8 cellular contexts compared by ENCODE assay signal in genomic region chr5:66958126-66958983, GRCh38.
DNase-seq lines count a peak whose midpoint lies in the region; ATAC-seq and TF ChIP-seq lines count a peak whose summit lies in the region.

No MANE protein-coding gene starts in this region.

- peak in 1 of 2 donors; percentile 11 for TF ChIP-seq POLR2A in uterus (IDR thresholded peaks at IDR 0.05)

- no peak for TF ChIP-seq CTCF in fibroblast of lung (conservative IDR thresholded peaks at IDR 0.05 in 1 of 2, IDR thresholded peaks at IDR 0.05 in 1 of 2; ENCODE audit: low read depth in 1 of 2, low read length in 2 of 2)
- TF ChIP-seq CTCF in nephron (IDR thresholded peaks at IDR 0.05; ENCODE audit: unreplicated experiment in 3 of 3) = no peak
- no peak for TF ChIP-seq CTCF in uterus (IDR thresholded peaks at IDR 0.05)

- peak; percentile 4 for DNase-seq in activated CD4-positive, alpha-beta T cell treated with anti-CD3 and anti-CD28 coated beads, Interleukin-2, amount 10 ng/mL, durations not matched to agents 24 days and 14 days
- no peak for DNase-seq in activated CD4-positive, alpha-beta T cell treated with anti-CD3 and anti-CD28 coated beads for 48 hours
- DNase-seq in fibroblast of lung (ENCODE audit: low read depth in 2 of 2) = peak; percentile 79 to 85
- DNase-seq in uterus = peak in 1 of 2 donors; percentile 27
- DNase-seq in OCI-M2 (lab: John Stamatoyannopoulos, UW; ENCODE audit: unreplicated experiment) = no peak
- no peak for DNase-seq in SKM-1 treated with dmso at 0.1 percent for 144 hours (lab: John Stamatoyannopoulos, UW; ENCODE audit: unreplicated experiment)

- no peaks in the 10 kb centered on the region for H3K36me3 Mint-ChIP-seq in activated CD4-positive, alpha-beta T cell treated with anti-CD3 and anti-CD28 coated beads, Interleukin-2, amount 10 ng/mL, durations not matched to agents 24 days and 14 days (ENCODE audit: low read depth)
- no peaks in the 10 kb centered on the region for H3K36me3 Mint-ChIP-seq in nephron (ENCODE audit: low read depth)

- H3K27me3 ChIP-seq in fibroblast of lung (ENCODE audit: control insufficient read depth, insufficient read depth, low read length) = no peaks in the 10 kb centered on the region
- no peaks in the 10 kb centered on the region for H3K27me3 ChIP-seq in uterus

- no peak overlapping the region for H3K4me3 Mint-ChIP-seq in activated CD4-positive, alpha-beta T cell treated with anti-CD3 and anti-CD28 coated beads, Interleukin-2, amount 10 ng/mL, durations not matched to agents 24 days and 14 days
- peak overlapping the region; percentile 74 to 83 (median 82) for H3K4me3 Mint-ChIP-seq in nephron

- no peak for ATAC-seq in HG02588 (IDR thresholded peaks at IDR 0.05; ENCODE audit: unreplicated experiment)

- intact Hi-C loops in activated CD4-positive, alpha-beta T cell treated with anti-CD3 and anti-CD28 coated beads, Interleukin-2, amount 10 ng/mL, durations not matched to agents 24 days and 14 days (cut with micrococcal nuclease) = no loop called here
- intact Hi-C loops in uterus (cut with DNase I; ENCODE audit: low total_unique reads) = no loop called here

- H3K36me3 ChIP-seq in fibroblast of lung (ENCODE audit: control insufficient read depth, insufficient read depth, low read length) = no peaks in the 10 kb centered on the region
- no peaks in the 10 kb centered on the region for H3K36me3 ChIP-seq in uterus

- peak overlapping the region; percentile 28 for H2AFZ ChIP-seq in fibroblast of lung (ENCODE audit: low read length)

- H3K27me3 Mint-ChIP-seq in activated CD4-positive, alpha-beta T cell treated with anti-CD3 and anti-CD28 coated beads, Interleukin-2, amount 10 ng/mL, durations not matched to agents 24 days and 14 days = no peaks in the 10 kb centered on the region
- H3K27me3 Mint-ChIP-seq in nephron (ENCODE audit: low read depth) = no peaks in the 10 kb centered on the region

- no peaks in the 10 kb centered on the region for H4K20me1 ChIP-seq in fibroblast of lung (ENCODE audit: control insufficient read depth, extremely low read depth, insufficient read depth, low read length)

- no peaks in the 10 kb centered on the region for H3K4me1 Mint-ChIP-seq in activated CD4-positive, alpha-beta T cell treated with anti-CD3 and anti-CD28 coated beads, Interleukin-2, amount 10 ng/mL, durations not matched to agents 24 days and 14 days
- H3K4me1 Mint-ChIP-seq in nephron = peaks cover 37% of the 10 kb centered on the region

- no peak overlapping the region for H3K27ac Mint-ChIP-seq in activated CD4-positive, alpha-beta T cell treated with anti-CD3 and anti-CD28 coated beads, Interleukin-2, amount 10 ng/mL, durations not matched to agents 24 days and 14 days
- peak overlapping the region; percentile 82 to 96 (median 94) for H3K27ac Mint-ChIP-seq in nephron

- H3K27ac ChIP-seq in fibroblast of lung (ENCODE audit: insufficient read depth, low read length) = peak overlapping the region; percentile 75
- peak overlapping the region; percentile 63 to 75 for H3K27ac ChIP-seq in uterus

- H3K9me3 ChIP-seq in fibroblast of lung (ENCODE audit: control insufficient read depth, insufficient read depth, low read depth, low read length) (no peaks in the 10 kb centered on the region), uterus (no peaks in the 10 kb centered on the region)

- no peaks in the 10 kb centered on the region for H3K79me2 ChIP-seq in fibroblast of lung (ENCODE audit: control insufficient read depth, insufficient read depth, low read length)

- H3K9me3 Mint-ChIP-seq in activated CD4-positive, alpha-beta T cell treated with anti-CD3 and anti-CD28 coated beads, Interleukin-2, amount 10 ng/mL, durations not matched to agents 24 days and 14 days = no peaks in the 10 kb centered on the region
- no peaks in the 10 kb centered on the region for H3K9me3 Mint-ChIP-seq in nephron

- H3K4me2 ChIP-seq in fibroblast of lung (ENCODE audit: extremely low read depth, insufficient read depth, low read length) = peak overlapping the region; percentile 85

- H3K4me3 ChIP-seq in fibroblast of lung (replicated peaks in 1 of 4; ENCODE audit: control extremely low read depth in 1 of 4, insufficient read depth in 1 of 4, low read depth in 3 of 4, low read length in 4 of 4) (peak overlapping the region; percentile 38 to 85 (median 57)), uterus (peak overlapping the region; percentile 27 to 34)

- peak overlapping the region; percentile 38 for H3K9ac ChIP-seq in fibroblast of lung (ENCODE audit: insufficient read depth, low read length)

- H3K4me1 ChIP-seq in fibroblast of lung (ENCODE audit: control insufficient read depth, extremely low read depth, insufficient read depth, low read length) (peaks cover 2% of the 10 kb centered on the region), uterus (peaks cover 0 to 5% of the 10 kb centered on the region in 2 donors)

Comparison
In these comparisons a context has a peak if more than half of its experiments do, and no peak if none do; other contexts are left out.
1. DNase-seq: peak in activated CD4-positive, alpha-beta T cell treated with anti-CD3 and anti-CD28 coated beads, Interleukin-2, amount 10 ng/mL, durations not matched to agents 24 days and 14 days (single experiment) and fibroblast of lung (2 of 2); none in activated CD4-positive, alpha-beta T cell treated with anti-CD3 and anti-CD28 coated beads for 48 hours (single experiment), OCI-M2 (single experiment) and SKM-1 treated with dmso at 0.1 percent for 144 hours (single experiment).